8 cellular contexts compared by ENCODE assay signal in the genomic region with DNA sequence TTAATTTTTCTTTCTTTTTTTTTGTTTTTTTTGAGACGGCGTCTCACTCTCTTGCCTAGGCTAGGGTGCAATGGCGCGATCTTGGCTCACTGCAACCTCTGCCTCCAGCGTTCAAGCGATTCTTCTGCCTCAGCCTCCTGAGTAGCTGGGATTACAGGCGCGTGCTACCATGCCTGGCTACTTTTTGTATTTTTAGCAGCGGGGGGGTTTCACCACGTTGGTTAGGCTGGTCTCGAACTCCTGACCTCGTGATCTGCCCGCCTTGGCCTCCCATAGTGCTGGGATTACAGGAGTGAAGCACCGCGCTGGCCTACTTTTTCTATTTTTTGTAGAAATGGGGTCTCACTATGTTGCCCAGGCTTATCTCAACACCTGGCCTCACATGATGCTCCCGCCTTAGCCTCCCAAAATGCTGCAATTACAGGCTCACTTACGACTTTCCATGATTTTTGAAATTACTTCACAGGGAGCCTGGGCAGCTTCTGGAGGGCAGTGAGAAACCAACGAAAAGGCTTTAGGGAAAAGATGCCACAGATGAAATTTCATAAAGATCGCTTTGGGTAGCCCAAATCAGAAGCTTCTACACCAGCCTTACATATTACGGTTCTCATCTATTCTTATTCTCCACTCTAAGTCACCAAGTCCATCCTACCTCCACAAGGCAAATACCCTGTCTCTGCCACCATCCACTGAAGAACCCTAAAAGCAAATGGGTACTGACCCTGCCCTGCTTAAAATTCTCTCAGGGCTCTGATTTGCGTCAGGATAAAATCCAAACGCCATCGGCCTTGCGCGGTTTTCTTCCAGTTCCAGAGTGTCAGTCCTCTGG. TPM values are rescaled to one million over a fixed set of nuclear protein-coding genes. Genes with fewer than 3 reads are reported as not detected.
DNase-seq lines count a peak whose midpoint lies in the region; ATAC-seq and TF ChIP-seq lines count a peak whose summit lies in the region.

No MANE protein-coding gene starts in this region.

- peaks cover 44% of the 10 kb centered on the region for H3K36me3 Mint-ChIP-seq in activated CD4-positive, alpha-beta T cell treated with anti-CD3 and anti-CD28 coated beads, Interleukin-2, amount 10 ng/mL, durations not matched to agents 24 days and 14 days (ENCODE audit: low read depth)
- H3K36me3 Mint-ChIP-seq in progenitor cell of endocrine pancreas (ENCODE audit: insufficient read depth): no peaks in the 10 kb centered on the region

- H3K79me2 ChIP-seq in SU-DHL-6 (ENCODE audit: insufficient read depth, low read length): peaks cover 47% of the 10 kb centered on the region

- no peaks in the 10 kb centered on the region for H3K9me2 ChIP-seq in SU-DHL-6 (replicated peaks; ENCODE audit: insufficient read depth, low read length)

- peaks cover 15% of the 10 kb centered on the region for H4K20me1 ChIP-seq in SU-DHL-6 (ENCODE audit: low read depth, low read length)

- intact Hi-C loops in activated CD4-positive, alpha-beta T cell treated with anti-CD3 and anti-CD28 coated beads, Interleukin-2, amount 10 ng/mL, durations not matched to agents 24 days and 14 days (cut with micrococcal nuclease): loop anchor here (1.0 kb wide), 3 partner anchors 239 to 296 kb away; a partner anchor contains a TSS

- H3K27ac Mint-ChIP-seq in activated CD4-positive, alpha-beta T cell treated with anti-CD3 and anti-CD28 coated beads, Interleukin-2, amount 10 ng/mL, durations not matched to agents 24 days and 14 days: peak overlapping the region; percentile 97
- peak overlapping the region; percentile 97 for H3K27ac Mint-ChIP-seq in progenitor cell of endocrine pancreas

- H2AFZ ChIP-seq in SU-DHL-6 (ENCODE audit: low read depth, low read length, severe bottlenecking): peak overlapping the region; percentile 97

- H3K36me3 ChIP-seq in SU-DHL-6 (ENCODE audit: low read length): peaks cover 11% of the 10 kb centered on the region

- H3K27ac ChIP-seq in SU-DHL-6 (ENCODE audit: low read depth, low read length): peak overlapping the region; percentile 83

- DNase-seq in activated CD4-positive, alpha-beta T cell treated with anti-CD3 and anti-CD28 coated beads, Interleukin-2, amount 10 ng/mL, durations not matched to agents 24 days and 14 days: no peak
- no peak for DNase-seq in activated CD4-positive, alpha-beta T cell treated with anti-CD3 and anti-CD28 coated beads, Interleukin-2, amount 50 U/mL, for 1 hour
- DNase-seq in fibroblast of peridontal ligament (ENCODE audit: extremely low read depth) (peak; percentile 44), progenitor cell of endocrine pancreas (ENCODE audit: low spot score, unreplicated experiment) (no peak), glomerular visceral epithelial cell (ENCODE audit: extremely low spot score) (no peak), H4 (ENCODE audit: low spot score) (no peak)

- H3K9me3 Mint-ChIP-seq in activated CD4-positive, alpha-beta T cell treated with anti-CD3 and anti-CD28 coated beads, Interleukin-2, amount 10 ng/mL, durations not matched to agents 24 days and 14 days: no peaks in the 10 kb centered on the region
- no peaks in the 10 kb centered on the region for H3K9me3 Mint-ChIP-seq in progenitor cell of endocrine pancreas (ENCODE audit: low read depth)

- peaks cover 10% of the 10 kb centered on the region; the same call in 1 of the 2 replicates for H3F3A ChIP-seq in SU-DHL-6 (ENCODE audit: insufficient read depth)

- peaks cover 76% of the 10 kb centered on the region for H3K4me1 Mint-ChIP-seq in activated CD4-positive, alpha-beta T cell treated with anti-CD3 and anti-CD28 coated beads, Interleukin-2, amount 10 ng/mL, durations not matched to agents 24 days and 14 days
- peaks cover 17% of the 10 kb centered on the region for H3K4me1 Mint-ChIP-seq in progenitor cell of endocrine pancreas (ENCODE audit: low read depth)

- H3K9me3 ChIP-seq in SU-DHL-6 (ENCODE audit: insufficient read depth, low read length): no peaks in the 10 kb centered on the region

- H3K4me3 Mint-ChIP-seq in activated CD4-positive, alpha-beta T cell treated with anti-CD3 and anti-CD28 coated beads, Interleukin-2, amount 10 ng/mL, durations not matched to agents 24 days and 14 days: peak overlapping the region; percentile 98
- H3K4me3 Mint-ChIP-seq in progenitor cell of endocrine pancreas (ENCODE audit: low read depth): peak overlapping the region; percentile 94

- no peaks in the 10 kb centered on the region for H3K27me3 Mint-ChIP-seq in activated CD4-positive, alpha-beta T cell treated with anti-CD3 and anti-CD28 coated beads, Interleukin-2, amount 10 ng/mL, durations not matched to agents 24 days and 14 days
- no peaks in the 10 kb centered on the region for H3K27me3 Mint-ChIP-seq in progenitor cell of endocrine pancreas

- H3K9ac ChIP-seq in SU-DHL-6 (ENCODE audit: low read length): peak overlapping the region; percentile 93

- no peak for ATAC-seq in HG03521 (IDR thresholded peaks at IDR 0.05; ENCODE audit: unreplicated experiment)

- peak overlapping the region; percentile 99 for H3K4me3 ChIP-seq in SU-DHL-6 (ENCODE audit: insufficient read depth, low read length, poor library complexity, severe bottlenecking)

- TF ChIP-seq CTCF in SU-DHL-6 (IDR thresholded peaks at IDR 0.05; ENCODE audit: insufficient read depth, low read length, poor library complexity, severe bottlenecking): no peak
- TF ChIP-seq CTCF in progenitor cell of endocrine pancreas (IDR thresholded peaks at IDR 0.05; ENCODE audit: unreplicated experiment): no peak

- H3K27me3 ChIP-seq in SU-DHL-6 (ENCODE audit: low read length): no peaks in the 10 kb centered on the region

- peak overlapping the region; percentile 99 for H3K4me2 ChIP-seq in SU-DHL-6 (ENCODE audit: low read depth, low read length, poor library complexity, severe bottlenecking)

RNA-seq across cellular contexts. Expression of a gene that starts 0.9 kb away (rescaled TPM):
- total RNA-seq in activated CD4-positive, alpha-beta T cell treated with anti-CD3 and anti-CD28 coated beads, Interleukin-2, amount 10 ng/mL, durations not matched to agents 24 days and 14 days: 166 and 184 TPM in 2 replicates
- 76.4 and 79.9 TPM in 2 replicates for total RNA-seq in progenitor cell of endocrine pancreas
- total RNA-seq in H4 (2014; rRNA removed; shearing (Covaris generic)): 180 and 193 TPM in 2 replicates
